In genomic region chr5:179188636-179189035, GRCh38 we compare ENCODE assay signal across 17 cellular contexts.
"Had no signal": no experiment of that assay in that cellular context is flagged by ENCODE, and none has a peak within 500 bp of the region (broad histone marks: within the 10 kb centered on the region; RNA-seq: fewer than 3 reads in every experiment).

No MANE protein-coding gene starts in this region.

- ATAC-seq: gastroesophageal sphincter; left colon; naive thymus-derived CD4-positive, alpha-beta T cell had no signal

- H3K9me3 ChIP-seq: colonic mucosa, esophagus squamous epithelium, gastroesophageal sphincter, neutrophil, sigmoid colon, uterus had no signal

- H3K4me1 ChIP-seq: colonic mucosa, gastroesophageal sphincter, sigmoid colon, uterus had no signal

- H3K27ac ChIP-seq: colonic mucosa, esophagus squamous epithelium, gastroesophageal sphincter, neutrophil, sigmoid colon, skin epidermis, uterus had no signal

- H3K36me3 ChIP-seq: colonic mucosa, esophagus squamous epithelium, gastroesophageal sphincter, neutrophil, sigmoid colon, uterus had no signal

- H3K27me3 ChIP-seq: colonic mucosa, neutrophil, sigmoid colon, uterus had no signal

- H3K4me3 ChIP-seq: colonic mucosa, esophagus squamous epithelium, gastroesophageal sphincter, sigmoid colon, skin epidermis, uterus had no signal

- DNase-seq: colonic mucosa; dermis blood vessel endothelial cell; esophagus squamous epithelium; foreskin fibroblast; glutamatergic neuron; immature natural killer cell; left colon; mammary epithelial cell; naive thymus-derived CD4-positive, alpha-beta T cell; nephron progenitor cell; sigmoid colon; stimulated activated CD4-positive, alpha-beta T cell treated with anti-CD3 and anti-CD28 coated beads, Interleukin-12 subunit alpha, Interleukin-12 subunit beta, amount 100 ng/mL, for 4 hours; stimulated activated naive CD4-positive, alpha-beta T cell; uterus had no signal
